17 cellular contexts compared by ENCODE assay signal in the genomic region with DNA sequence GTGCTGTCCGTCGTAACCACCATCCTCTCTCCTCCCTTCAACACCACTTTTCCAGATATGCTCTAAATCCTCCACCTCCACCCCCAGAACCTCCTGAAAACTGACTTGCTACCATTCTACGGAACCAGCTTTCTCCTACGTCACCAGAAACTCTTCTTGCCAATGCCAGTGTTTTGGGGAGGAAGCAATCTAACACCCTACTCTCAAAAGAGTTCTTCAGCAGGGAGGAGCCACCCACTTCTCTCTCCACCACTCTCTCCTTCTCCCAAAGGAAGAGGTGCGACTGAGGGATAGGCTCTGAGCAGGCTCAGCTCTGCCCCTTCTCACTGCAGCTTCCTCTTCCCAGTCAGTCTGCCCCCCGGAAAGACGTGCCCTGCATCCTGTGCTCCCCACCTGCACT. TPM values are rescaled to one million over a fixed set of nuclear protein-coding genes. Genes with fewer than 3 reads are reported as not detected.
DNase-seq lines count a peak whose midpoint lies in the region; ATAC-seq and TF ChIP-seq lines count a peak whose summit lies in the region.
"Had no signal": no experiment of that assay in that cellular context is flagged by ENCODE, and none has a peak within 500 bp of the region (broad histone marks: within the 10 kb centered on the region; RNA-seq: fewer than 3 reads in every experiment).

No MANE protein-coding gene starts in this region.

- no peak for TF ChIP-seq CTCF in CD14-positive monocyte (IDR thresholded peaks at IDR 0.05)
- no peak for TF ChIP-seq CTCF in Panc1 (IDR thresholded peaks at IDR 0.05)

- H3K36me3 Mint-ChIP-seq in CD14-positive monocyte = peaks cover 0 to 5% of the 10 kb centered on the region in 2 donors
- H3K36me3 Mint-ChIP-seq: naive thymus-derived CD4-positive, alpha-beta T cell had no signal

- CTCF ChIA-PET in Panc1 (lab: Charles Lee) = interaction anchor here (0.6 to 2.1 kb wide), 11 partner anchors 9 to 100 kb away, joined by 3 to 13 read pairs (median 5); a partner anchor contains a TSS

- 72 to 83% methylated on average over 7 of the region's 7 CpGs for WGBS in aorta, 2 donors

- peaks cover 48% of the 10 kb centered on the region for H3K4me1 Mint-ChIP-seq in CD14-positive monocyte

- peaks cover 0 to 3% (median 0%) of the 10 kb centered on the region in 7 donors for H3K9me3 Mint-ChIP-seq in CD14-positive monocyte
- H3K9me3 Mint-ChIP-seq: activated B cell treated with CpG ODN at 0.5 μM for 24 hours; naive thymus-derived CD4-positive, alpha-beta T cell had no signal

- no peak overlapping the region for H3K4me3 Mint-ChIP-seq in CD14-positive monocyte
- H3K4me3 Mint-ChIP-seq: activated B cell treated with CpG ODN at 0.5 μM for 24 hours; naive thymus-derived CD4-positive, alpha-beta T cell had no signal

- H3K4me3 ChIP-seq in Panc1 (ENCODE audit: low read depth in 2 of 2, low read length in 2 of 2) (no peak overlapping the region), aorta (ENCODE audit: low read length in 2 of 2) (no peak overlapping the region)

- H3K27ac ChIP-seq in Panc1 (ENCODE audit: low read length) = peak overlapping the region; percentile 40; the same call in 1 of the 2 replicates
- H3K27ac ChIP-seq in epithelial cell of prostate = peak overlapping the region; percentile 95
- peak overlapping the region in 1 of 2 donors; percentile 52 for H3K27ac ChIP-seq in aorta (ENCODE audit: low read depth in 1 of 2, low read length in 2 of 2)

- peak overlapping the region in 6 of 7 donors; percentile 19 to 90 (median 80) for H3K27ac Mint-ChIP-seq in CD14-positive monocyte
- H3K27ac Mint-ChIP-seq: naive thymus-derived CD4-positive, alpha-beta T cell had no signal

- intact Hi-C loops in CD14-positive monocyte (cut with micrococcal nuclease) (loop anchor here (10.0 kb wide), 2 partner anchors 53 to 207 kb away; a partner anchor contains a TSS), Panc1 (cut with micrococcal nuclease; ENCODE audit: unreplicated experiment) (loop anchor here (2.0 to 10.0 kb wide), 2 partner anchors 45 to 83 kb away; a partner anchor contains a TSS), posterior vena cava (cut with DNase I) (loop anchor here (5.0 kb wide), 3 partner anchors 46 to 219 kb away; a partner anchor contains a TSS), aorta (cut with DNase I) (loop anchor here (5.0 to 10.0 kb wide), 3 partner anchors 41 to 103 kb away; a partner anchor contains a TSS)

- H3K36me3 ChIP-seq in Panc1 (ENCODE audit: control insufficient read depth, insufficient read depth, low read length) (no peaks in the 10 kb centered on the region), aorta (ENCODE audit: control insufficient read depth in 1 of 2, insufficient read depth in 2 of 2, low read length in 1 of 2) (no peaks in the 10 kb centered on the region)
- H3K36me3 ChIP-seq: BE2C had no signal

- no TSS peak for BruUV-seq in Panc1 (replicated peaks; lab: Mats Ljungman, UMichigan)

- H3K4me1 ChIP-seq in Panc1 (ENCODE audit: control insufficient read depth, insufficient read depth, low read length) = peaks cover 24% of the 10 kb centered on the region
- no peaks in the 10 kb centered on the region for H3K4me1 ChIP-seq in aorta (ENCODE audit: control insufficient read depth in 1 of 2, insufficient read depth in 2 of 2, low read length in 2 of 2)

- ATAC-seq in Panc1 = no peak
- no peak for ATAC-seq in aorta (ENCODE audit: low FRiP score)

- DNase-seq in CD14-positive monocyte (ENCODE audit: low spot score) (no peak), Panc1 (ENCODE audit: low read depth, low spot score) (no peak), epithelial cell of prostate (ENCODE audit: low read depth, low spot score) (no peak), posterior vena cava (ENCODE audit: low spot score) (peak; percentile 45), aorta (no peak), EL (no peak)
- DNase-seq in stimulated activated CD4-positive, alpha-beta T cell treated with anti-CD3 and anti-CD28 coated beads, Interleukin-4, amount 100 ng/mL, for 4 hours = no peak
- DNase-seq: cortex of kidney, DMS79, MV-4-11, NCI-H2081 treated with DMSO at 0.1 percent for 48 hours had no signal

- in situ Hi-C loops in Panc1 (cut with HindIII; ENCODE audit: low pct_unique_long_range_greater_than_20kb, low sequenced_read_pairs) = no loop called here

- H3K27me3 ChIP-seq in Panc1 (ENCODE audit: control insufficient read depth, insufficient read depth, low read length) (no peaks in the 10 kb centered on the region), aorta (ENCODE audit: control insufficient read depth in 1 of 2, insufficient read depth in 2 of 2, low read length in 1 of 2) (no peaks in the 10 kb centered on the region)
- H3K27me3 ChIP-seq: BE2C had no signal

- H3K27me3 Mint-ChIP-seq in CD14-positive monocyte (ENCODE audit: low read depth in 3 of 3) = peaks cover 0 to 8% (median 2%) of the 10 kb centered on the region in 3 donors

- H3K9me3 ChIP-seq in Panc1 (ENCODE audit: control insufficient read depth, insufficient read depth, low read depth, low read length) (no peaks in the 10 kb centered on the region), aorta (ENCODE audit: control insufficient read depth, low read length) (no peaks in the 10 kb centered on the region)
- H3K9me3 ChIP-seq: BE2C had no signal

- POLR2A ChIA-PET in Panc1 (lab: Charles Lee) = interaction anchor here (0.7 kb wide), 1 partner anchor 63 kb away, joined by 3 read pairs; no protein-coding TSS in a partner anchor

RNA-seq across cellular contexts. Expression of a gene that starts 6.1 kb away (rescaled TPM):
- polyA plus RNA-seq in CD14-positive monocyte (not detected), aorta (1 to 10 TPM; 2.1 to 6.4 TPM)
- total RNA-seq in Panc1 (2021; ENCODE audit: unreplicated experiment) (6.2 TPM), posterior vena cava (1 to 10 TPM; 1.5 to 3.5 TPM), aorta (1 to 10 TPM; 1.8 TPM)
- 10.7 TPM for polyA plus RNA-seq in Panc1 (2012; ENCODE audit: insufficient read length)
- polyA plus RNA-seq: naive thymus-derived CD4-positive, alpha-beta T cell had no signal

RNA-seq across cellular contexts. Expression of a gene that starts 22.6 kb away (rescaled TPM):
- polyA plus RNA-seq in CD14-positive monocyte (under 1 TPM in 1 of 2 donors, not detected in 1; 0.54 TPM), aorta (10 to 100 TPM in 1 of 2 donors, 1 to 10 TPM in 1; 3.0 to 11.7 TPM)
- total RNA-seq in Panc1 (2021; ENCODE audit: unreplicated experiment) (12.0 TPM), posterior vena cava (1 to 10 TPM; 4.1 to 8.3 TPM), aorta (1 to 10 TPM; 2.3 to 3.8 TPM)
- polyA plus RNA-seq in Panc1 (2012; ENCODE audit: insufficient read length) = 10.0 TPM
- total RNA-seq: activated B cell treated with CpG ODN at 0.5 μM for 24 hours; naive thymus-derived CD4-positive, alpha-beta T cell; T-helper 1 cell treated with Interleukin-12 subunit alpha and Interleukin-12 subunit beta and Interleukin-4 antibody, amounts not matched to agents 30 ng/mL and 1 ng/mL, for 36 hours had no signal
- polyA plus RNA-seq: naive thymus-derived CD4-positive, alpha-beta T cell had no signal

RNA-seq across cellular contexts. Expression of a gene that starts 26.1 kb away (rescaled TPM):
- 1,000 to 10,000 TPM; 6,092 to 7,344 TPM for polyA plus RNA-seq in CD14-positive monocyte
- 773 TPM for total RNA-seq in Panc1 (2021; ENCODE audit: unreplicated experiment)
- 817 TPM for polyA plus RNA-seq in Panc1 (2012; ENCODE audit: insufficient read length)
- 100 to 1,000 TPM; 286 to 472 TPM for total RNA-seq in posterior vena cava
- 100 to 1,000 TPM; 406 to 967 TPM for total RNA-seq in aorta
- polyA plus RNA-seq in aorta = 1,000 to 10,000 TPM; 3,369 to 4,033 TPM

RNA-seq across cellular contexts. Expression of a gene that starts 31.0 kb away (rescaled TPM):
- 1 to 10 TPM in 1 of 2 donors, not detected in 1; 1.4 TPM for polyA plus RNA-seq in CD14-positive monocyte
- total RNA-seq in Panc1 (2021; ENCODE audit: unreplicated experiment) = 0.72 TPM
- polyA plus RNA-seq in Panc1 (2012; ENCODE audit: insufficient read length) = 1.2 TPM
- total RNA-seq in posterior vena cava = not detected
- total RNA-seq in aorta = not detected
- not detected for polyA plus RNA-seq in aorta
- total RNA-seq: H4, left ventricle myocardium superior had no signal

RNA-seq across cellular contexts. Expression of a gene that starts 35.9 kb away (rescaled TPM):
- polyA plus RNA-seq in CD14-positive monocyte (1,000 to 10,000 TPM; 4,414 to 5,004 TPM), aorta (1,000 to 10,000 TPM; 3,932 to 5,181 TPM)
- total RNA-seq in Panc1 (2021; ENCODE audit: unreplicated experiment) (1,986 TPM), posterior vena cava (1,000 to 10,000 TPM; 1,174 to 1,536 TPM), aorta (1,000 to 10,000 TPM in 1 of 2 donors, 100 to 1,000 TPM in 1; 934 to 1,126 TPM)
- 6,225 TPM for polyA plus RNA-seq in Panc1 (2012; ENCODE audit: insufficient read length)
